In genomic region chr2:9665903-9666302, GRCh38 we compare ENCODE assay signal across 18 cellular contexts. TPM values are rescaled to one million over a fixed set of nuclear protein-coding genes. Genes with fewer than 3 reads are reported as not detected.
DNase-seq lines count a peak whose midpoint lies in the region; ATAC-seq and TF ChIP-seq lines count a peak whose summit lies in the region.
"Had no signal": no experiment of that assay in that cellular context is flagged by ENCODE, and none has a peak within 500 bp of the region (broad histone marks: within the 10 kb centered on the region; RNA-seq: fewer than 3 reads in every experiment).

No MANE protein-coding gene starts in this region.

- TF ChIP-seq CTCF in AG04450 (IDR thresholded peaks at IDR 0.05; ENCODE audit: low read depth, low read length) = no peak

- no peaks in the 10 kb centered on the region for H3K9me3 Mint-ChIP-seq in activated T-helper 17 cell treated with anti-CD3 and anti-CD28 coated beads, Interleukin-2, amount 50 U/mL, for 72 hours

- no peak overlapping the region for H3K27ac Mint-ChIP-seq in activated T-helper 17 cell treated with anti-CD3 and anti-CD28 coated beads, Interleukin-2, amount 50 U/mL, for 72 hours

- POLR2A ChIA-PET in AG04450 (lab: Yijun Ruan, JAX) = no interaction called here

- no peaks in the 10 kb centered on the region for H3K27me3 ChIP-seq in AG04450 (ENCODE audit: control insufficient read depth, insufficient read depth, low read length)
- H3K27me3 ChIP-seq: BLaER1 treated with 17β-estradiol and CSF1 and Interleukin-3, amounts not matched to agents 10 nM and 100 nM; tibial nerve had no signal

- H3K4me1 Mint-ChIP-seq in activated T-helper 17 cell treated with anti-CD3 and anti-CD28 coated beads, Interleukin-2, amount 50 U/mL, for 72 hours = peaks cover 20% of the 10 kb centered on the region

- no peaks in the 10 kb centered on the region for H3K36me3 Mint-ChIP-seq in activated T-helper 17 cell treated with anti-CD3 and anti-CD28 coated beads, Interleukin-2, amount 50 U/mL, for 72 hours (ENCODE audit: low read depth)

- no peaks in the 10 kb centered on the region for H3K27me3 Mint-ChIP-seq in activated T-helper 17 cell treated with anti-CD3 and anti-CD28 coated beads, Interleukin-2, amount 50 U/mL, for 72 hours

- H3K27ac ChIP-seq in AG04450 (ENCODE audit: low read depth, low read length) = peak overlapping the region; percentile 34
- H3K27ac ChIP-seq: BLaER1 treated with 17β-estradiol and CSF1 and Interleukin-3, amounts not matched to agents 10 nM and 100 nM; parathyroid adenoma; tibial nerve had no signal

- no peak overlapping the region for H3K4me3 ChIP-seq in AG04450 (ENCODE audit: low read depth, low read length)
- H3K4me3 ChIP-seq: BLaER1 treated with 17β-estradiol and CSF1 and Interleukin-3, amounts not matched to agents 10 nM and 100 nM; mucosa of descending colon; tibial nerve had no signal

- H3K9me3 ChIP-seq in AG04450 (ENCODE audit: control insufficient read depth, insufficient read depth, low read length) = no peaks in the 10 kb centered on the region
- H3K9me3 ChIP-seq: BLaER1 treated with 17β-estradiol and CSF1 and Interleukin-3, amounts not matched to agents 10 nM and 100 nM; mucosa of descending colon; tibial nerve had no signal

- no peak for ATAC-seq in HG02840 (IDR thresholded peaks at IDR 0.05; ENCODE audit: low FRiP score, unreplicated experiment)
- no peak for ATAC-seq in activated T-helper 17 cell treated with anti-CD3 and anti-CD28 coated beads, Interleukin-2, amount 50 U/mL, for 72 hours (replicated peaks)
- ATAC-seq: mucosa of descending colon had no signal

- no peak overlapping the region for H3K4me3 Mint-ChIP-seq in activated T-helper 17 cell treated with anti-CD3 and anti-CD28 coated beads, Interleukin-2, amount 50 U/mL, for 72 hours

- DNase-seq in AG04450 (ENCODE audit: low read depth, low spot score) = peak; percentile 18
- peak; percentile 55 for DNase-seq in HS-5 (ENCODE audit: low read depth)
- peak; percentile 22 for DNase-seq in amniotic stem cell (lab: John Stamatoyannopoulos, UW)
- DNase-seq in glomerular visceral epithelial cell (ENCODE audit: extremely low spot score) = peak; percentile 66
- DNase-seq in activated T-cell treated with anti-CD3 and anti-CD28 coated beads, Interleukin-2, amount 50 U/mL, for 48 hours = no peak
- no peak for DNase-seq in stimulated activated CD4-positive, alpha-beta T cell treated with anti-CD3 and anti-CD28 coated beads, Interleukin-4, amount 100 ng/mL, for 1 hour
- DNase-seq: activated CD4-positive, CD25-positive, alpha-beta regulatory T cell treated with anti-CD3 and anti-CD28 coated beads, Interleukin-2, amount 50 U/mL, for 72 hours; activated T-cell treated with anti-CD3 and anti-CD28 coated beads, Interleukin-2, amount 50 U/mL, for 1 hour; DND-41; kidney; mucosa of descending colon; NCI-H1105 treated with DMSO at 0.1 percent for 48 hours; NCI-H345 had no signal

- CTCF ChIA-PET in AG04450 (lab: Charles Lee) = no interaction called here

RNA-seq across cellular contexts. Expression of gene YWHAQ, which starts 35.1 kb away (rescaled TPM):
- polyA plus RNA-seq in AG04450 (2011; rRNA removed) = 509 and 624 TPM in 2 replicates
- polyA minus RNA-seq in AG04450 (2011; rRNA and poly(A)+ RNA removed) = 272 and 412 TPM in 2 replicates
- 100 to 1,000 TPM; 283 TPM for total RNA-seq in activated T-helper 17 cell treated with anti-CD3 and anti-CD28 coated beads, Interleukin-2, amount 50 U/mL, for 72 hours

Comparison
In these comparisons a context has a peak if more than half of its experiments do, and no peak if none do; other contexts are left out.
1. DNase-seq: peak in AG04450 (single experiment), HS-5 (single experiment), amniotic stem cell (single experiment) and glomerular visceral epithelial cell (single experiment); none in activated T-cell treated with anti-CD3 and anti-CD28 coated beads, Interleukin-2, amount 50 U/mL, for 48 hours (0 of 2) and stimulated activated CD4-positive, alpha-beta T cell treated with anti-CD3 and anti-CD28 coated beads, Interleukin-4, amount 100 ng/mL, for 1 hour (single experiment).